Comparison of ENCODE assay signal across 33 cellular contexts in the genomic region with DNA sequence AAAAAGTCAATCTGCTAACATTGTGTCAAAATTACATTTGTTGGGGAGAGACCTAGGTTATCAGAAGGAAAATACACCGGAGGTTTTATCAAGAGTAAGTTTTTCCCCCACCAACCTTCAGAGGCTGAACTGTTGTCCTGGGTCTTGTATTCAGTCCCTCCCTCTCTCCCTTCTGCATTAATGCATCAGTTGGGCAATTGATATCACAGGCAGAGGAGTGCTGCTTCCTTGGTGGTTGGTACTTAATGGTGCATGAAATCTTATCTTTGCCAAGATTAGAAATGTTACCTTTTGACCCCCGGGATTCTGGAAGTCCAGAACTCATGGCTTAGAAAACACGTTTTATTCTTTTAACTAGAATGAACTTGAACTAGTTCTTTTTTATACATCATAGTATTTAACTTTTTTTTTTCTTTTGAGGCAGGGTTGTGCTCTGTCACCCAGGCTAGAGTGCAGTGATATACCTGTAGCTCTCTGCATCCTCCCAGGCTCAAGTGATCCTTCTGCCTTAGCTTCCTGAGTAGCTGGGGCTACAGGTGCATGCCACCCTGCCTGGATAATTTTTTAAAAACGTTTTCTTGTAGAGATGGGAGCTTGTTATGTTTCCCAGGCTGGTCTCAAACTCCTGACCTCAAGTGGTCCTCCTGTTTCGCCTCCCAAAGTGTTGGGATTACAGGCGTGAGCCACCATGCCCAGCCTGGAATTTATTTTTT. TPM values are rescaled to one million over a fixed set of nuclear protein-coding genes. Genes with fewer than 3 reads are reported as not detected.
DNase-seq lines count a peak whose midpoint lies in the region; ATAC-seq, FAIRE-seq and TF ChIP-seq lines count a peak whose summit lies in the region.
"Had no signal": no experiment of that assay in that cellular context is flagged by ENCODE, and none has a peak within 500 bp of the region (broad histone marks: within the 10 kb centered on the region; RNA-seq: fewer than 3 reads in every experiment).

No MANE protein-coding gene starts in this region.

- no peak for TF ChIP-seq CTCF in A549 (IDR thresholded peaks at IDR 0.05)
- no peak for TF ChIP-seq CTCF in HCT116 (IDR thresholded peaks at IDR 0.05 in 2 of 3, conservative IDR thresholded peaks at IDR 0.05 in 1 of 3; ENCODE audit: borderline replicate concordance in 1 of 3, insufficient read depth in 1 of 3, low read depth in 2 of 3, low read length in 2 of 3)
- TF ChIP-seq CTCF in nephron (IDR thresholded peaks at IDR 0.05; ENCODE audit: unreplicated experiment in 3 of 3): no peak
- no peak for TF ChIP-seq CTCF in ovary (IDR thresholded peaks at IDR 0.05)
- no peak for TF ChIP-seq CTCF in GM13977 (IDR thresholded peaks at IDR 0.05; ENCODE audit: extremely low read depth, insufficient read depth, missing control alignments)
- TF ChIP-seq CTCF in coronary artery (IDR thresholded peaks at IDR 0.05): no peak

- H3K27me3 Mint-ChIP-seq in T-helper 17 cell: no peaks in the 10 kb centered on the region
- H3K27me3 Mint-ChIP-seq in nephron (ENCODE audit: low read depth): no peaks in the 10 kb centered on the region
- H3K27me3 Mint-ChIP-seq: activated CD4-positive, alpha-beta T cell treated with anti-CD3 and anti-CD28 coated beads, Interleukin-2, amount 10 ng/mL, durations not matched to agents 24 days and 14 days had no signal

- H3K4me1 Mint-ChIP-seq in T-helper 17 cell (peaks cover 40% of the 10 kb centered on the region), nephron (peaks cover 42% of the 10 kb centered on the region)

- no peak for TF ChIP-seq EP300 in A549 (IDR thresholded peaks at IDR 0.05)
- no peak for TF ChIP-seq EP300 in ovary (IDR thresholded peaks at IDR 0.05)

- H3K27me3 ChIP-seq in HCT116 (ENCODE audit: insufficient read depth, low read length): no peaks in the 10 kb centered on the region
- no peaks in the 10 kb centered on the region for H3K27me3 ChIP-seq in ovary
- H3K27me3 ChIP-seq: BLaER1 treated with 17β-estradiol and CSF1 and Interleukin-3, amounts not matched to agents 10 nM and 100 nM; colonic mucosa; foreskin keratinocyte; heart right ventricle; stomach; tibial artery had no signal

- no peak overlapping the region for H2AFZ ChIP-seq in HCT116 (ENCODE audit: low read depth, low read length, poor library complexity, severe bottlenecking)

- no peak overlapping the region for H3K4me3 ChIP-seq in A549
- H3K4me3 ChIP-seq in HCT116 (replicated peaks in 1 of 2; ENCODE audit: low read depth in 1 of 2, low read length in 2 of 2): no peak overlapping the region
- H3K4me3 ChIP-seq in ovary: no peak overlapping the region
- H3K4me3 ChIP-seq in coronary artery: no peak overlapping the region
- H3K4me3 ChIP-seq: BLaER1 treated with 17β-estradiol and CSF1 and Interleukin-3, amounts not matched to agents 10 nM and 100 nM; colonic mucosa; HAP-1; heart right ventricle; stomach; tibial artery had no signal

- no peak for FAIRE-seq in A549 (lab: Jason Lieb, UNC)
- FAIRE-seq: bronchial epithelial cell had no signal

- H3K27ac ChIP-seq in A549 (no peak overlapping the region), HCT116 (ENCODE audit: low read depth, low read length) (no peak overlapping the region), ovary (no peak overlapping the region), coronary artery (no peak overlapping the region)
- H3K27ac ChIP-seq: BLaER1 treated with 17β-estradiol and CSF1 and Interleukin-3, amounts not matched to agents 10 nM and 100 nM; colonic mucosa; foreskin keratinocyte; heart right ventricle; stomach; tibial artery; WERI-Rb-1 had no signal

- BruUV-seq in HCT116 (replicated peaks; lab: Mats Ljungman, UMichigan): no TSS peak

- no peak for ATAC-seq in A549
- no peak for ATAC-seq in HCT116
- ATAC-seq in T-helper 17 cell: no peak
- ATAC-seq: foreskin keratinocyte, heart right ventricle, Right ventricle myocardium inferior had no signal

- WGBS in A549 (ENCODE audit: missing lambda C conversion rate): 81% methylated on average over 6 of the region's 6 CpGs
- 51 to 62% (median 52%) methylated on average over 6 of the region's 6 CpGs for WGBS in ovary, 3 donors

- DNase-seq in A549 (ENCODE audit: low read depth in 1 of 2, low spot score in 1 of 2) (no peak), HCT116 (ENCODE audit: low read depth, low spot score) (no peak), T-helper 17 cell (no peak), ovary (no peak), GM13977 (ENCODE audit: low spot score) (no peak), coronary artery (ENCODE audit: low spot score) (no peak)
- DNase-seq: activated CD4-positive, alpha-beta T cell treated with anti-CD3 and anti-CD28 coated beads, Interleukin-2, amount 10 ng/mL, durations not matched to agents 24 days and 14 days; activated naive CD4-positive, alpha-beta T cell treated with anti-CD3 and anti-CD28 coated beads, Interleukin-2, amount 50 U/mL, for 16 hours; anterior cingulate cortex; colonic mucosa; COR-L47; DMS79; effector memory CD4-positive, alpha-beta T cell; foreskin keratinocyte; GDM1; heart right ventricle; KBM-7; mammary epithelial cell; NCI-H1694; NCI-H510A; OCI-M1; stomach; T1000; tibial artery; WERI-Rb-1 had no signal

- intact Hi-C loops in HCT116 (cut with micrococcal nuclease): no loop called here
- intact Hi-C loops in ovary (cut with DNase I): no loop called here

- CTCF ChIA-PET in A549 (lab: Yijun Ruan, JAX): no interaction called here
- CTCF ChIA-PET in HCT116 (lab: Charles Lee): no interaction called here

- TF ChIP-seq RAD21 in A549 (conservative IDR thresholded peaks at IDR 0.05 in 1 of 2, IDR thresholded peaks at IDR 0.05 in 1 of 2) (no peak), HCT116 (IDR thresholded peaks at IDR 0.05; ENCODE audit: low read depth) (no peak)

- no peak overlapping the region for H3K4me3 Mint-ChIP-seq in T-helper 17 cell
- peak overlapping the region in 2 of 3 experiments; percentile 46 to 49 for H3K4me3 Mint-ChIP-seq in nephron
- H3K4me3 Mint-ChIP-seq: activated CD4-positive, alpha-beta T cell treated with anti-CD3 and anti-CD28 coated beads, Interleukin-2, amount 10 ng/mL, durations not matched to agents 24 days and 14 days; activated T-helper 1 cell treated with anti-CD3 and anti-CD28 coated beads, Interleukin-12 subunit alpha, Interleukin-12 subunit beta, Interleukin-2, Interleukin-4 antibody, amounts not matched to agents 30 ng/mL and 10 ng/mL and 1 ng/mL, durations not matched to agents 14 hours and 24 hours and 36 hours had no signal

- H3K36me3 ChIP-seq in HCT116 (ENCODE audit: control insufficient read depth in 1 of 2, insufficient read depth in 2 of 2, low read length in 2 of 2) (peaks cover 71 to 80% of the 10 kb centered on the region in 2 experiments), ovary (no peaks in the 10 kb centered on the region)

- no peaks in the 10 kb centered on the region for H3K9me3 Mint-ChIP-seq in nephron
- H3K9me3 Mint-ChIP-seq: activated CD4-positive, alpha-beta T cell treated with anti-CD3 and anti-CD28 coated beads, Interleukin-2, amount 10 ng/mL, durations not matched to agents 24 days and 14 days; activated T-helper 1 cell treated with anti-CD3 and anti-CD28 coated beads, Interleukin-12 subunit alpha, Interleukin-12 subunit beta, Interleukin-2, Interleukin-4 antibody, amounts not matched to agents 30 ng/mL and 10 ng/mL and 1 ng/mL, durations not matched to agents 14 hours and 24 hours and 36 hours had no signal

- H3K9me2 ChIP-seq in HCT116 (ENCODE audit: insufficient read depth): no peaks in the 10 kb centered on the region

- peaks cover 97% of the 10 kb centered on the region for H3K79me2 ChIP-seq in HCT116 (ENCODE audit: insufficient read depth, low read length)

- TF ChIP-seq POLR2A in A549 (IDR thresholded peaks at IDR 0.05; ENCODE audit: low read length) (no peak), HCT116 (IDR thresholded peaks at IDR 0.05; ENCODE audit: borderline replicate concordance, extremely low read depth, insufficient read depth, insufficient read length) (no peak), ovary (IDR thresholded peaks at IDR 0.05) (no peak)

- in situ Hi-C loops in GM13977 (cut with MboI; ENCODE audit: low pct_unique_long_range_greater_than_20kb, low sequenced_read_pairs, unreplicated experiment): no loop called here

- POLR2A ChIA-PET in A549 (lab: Yijun Ruan, JAX) (no interaction called here), HCT116 (lab: Charles Lee) (interaction anchor here (1.1 kb wide), 1 partner anchor 9 kb away, joined by 3 read pairs; no protein-coding TSS in a partner anchor)

- H3K27ac Mint-ChIP-seq in T-helper 17 cell: peak overlapping the region; percentile 56
- no peak overlapping the region for H3K27ac Mint-ChIP-seq in nephron
- H3K27ac Mint-ChIP-seq: activated CD4-positive, alpha-beta T cell treated with anti-CD3 and anti-CD28 coated beads, Interleukin-2, amount 10 ng/mL, durations not matched to agents 24 days and 14 days; activated T-helper 1 cell treated with anti-CD3 and anti-CD28 coated beads, Interleukin-12 subunit alpha, Interleukin-12 subunit beta, Interleukin-2, Interleukin-4 antibody, amounts not matched to agents 30 ng/mL and 10 ng/mL and 1 ng/mL, durations not matched to agents 14 hours and 24 hours and 36 hours had no signal

- H3K4me2 ChIP-seq in A549: no peak overlapping the region
- no peak overlapping the region for H3K4me2 ChIP-seq in HCT116 (ENCODE audit: low read length)
- H3K4me2 ChIP-seq: BLaER1 treated with 17β-estradiol and CSF1 and Interleukin-3, amounts not matched to agents 10 nM and 100 nM had no signal

- RAD21 ChIA-PET in HCT116 (lab: Charles Lee; ENCODE audit: low non-redundant PET in 1 of 2, low total read pairs in 2 of 2, uncharacterized antibody in 2 of 2, unreplicated experiment in 2 of 2): no interaction called here

- peaks cover 10% of the 10 kb centered on the region for H3K36me3 Mint-ChIP-seq in T-helper 17 cell (ENCODE audit: low read depth)
- H3K36me3 Mint-ChIP-seq in nephron (ENCODE audit: low read depth): peaks cover 77% of the 10 kb centered on the region

- H3K9me3 ChIP-seq in A549: no peaks in the 10 kb centered on the region
- no peaks in the 10 kb centered on the region for H3K9me3 ChIP-seq in HCT116 (ENCODE audit: control insufficient read depth in 1 of 2, insufficient read depth in 1 of 2, low read depth in 1 of 2, low read length in 2 of 2)
- no peaks in the 10 kb centered on the region for H3K9me3 ChIP-seq in T-helper 17 cell (ENCODE audit: control insufficient read depth, low read length, poor library complexity, severe bottlenecking)
- no peaks in the 10 kb centered on the region for H3K9me3 ChIP-seq in ovary
- H3K9me3 ChIP-seq: BLaER1 treated with 17β-estradiol and CSF1 and Interleukin-3, amounts not matched to agents 10 nM and 100 nM; colonic mucosa; HAP-1; heart right ventricle; stomach; tibial artery had no signal

- peaks cover 73% of the 10 kb centered on the region; the same call in 1 of the 2 replicates for H4K20me1 ChIP-seq in HCT116 (ENCODE audit: insufficient read depth)

- H3K4me1 ChIP-seq in A549: peaks cover 42% of the 10 kb centered on the region
- peaks cover 0 to 11% of the 10 kb centered on the region in 2 experiments; a peak in 3 of 4 replicates for H3K4me1 ChIP-seq in HCT116 (ENCODE audit: control insufficient read depth in 1 of 2, insufficient read depth in 2 of 2, low read length in 2 of 2)
- peaks cover 2% of the 10 kb centered on the region for H3K4me1 ChIP-seq in ovary (ENCODE audit: insufficient read depth)
- H3K4me1 ChIP-seq: colonic mucosa, foreskin keratinocyte had no signal

- no peak overlapping the region for H3K9ac ChIP-seq in HCT116 (ENCODE audit: low read length)

RNA-seq across cellular contexts. Expression of a gene that starts 4.9 kb away (rescaled TPM):
- polyA plus RNA-seq in A549 (2011; rRNA removed) (367 and 604 TPM in 2 replicates), A549 (2017; fragmentation: RNase III; extraction: RNeasy Plus Mini Kit Qiagen cat#74134 plus additional on column Dnase treatment) (546 to 553 TPM (median 551 TPM) in 3 replicates), ovary (1,000 to 10,000 TPM in 1 of 2 donors, 100 to 1,000 TPM in 1; 642 to 1,354 TPM)
- polyA plus RNA-seq in A549 (2012; cell fraction: cytosol; rRNA removed): 705 and 750 TPM in 2 replicates
- polyA plus RNA-seq in A549 (2012; cell fraction: nucleus; rRNA removed): 500 and 631 TPM in 2 replicates
- polyA minus RNA-seq in A549 (2011; rRNA and poly(A)+ RNA removed): 1,540 and 1,566 TPM in 2 replicates
- total RNA-seq in HCT116 (2021; ENCODE audit: unreplicated experiment) (856 TPM), T-helper 17 cell (1,000 to 10,000 TPM; 1,028 to 1,089 TPM), ovary (1,000 to 10,000 TPM in 2 of 7 donors, 100 to 1,000 TPM in 5; 413 to 1,163 (median 948) TPM)
- 944 and 957 TPM in 2 replicates for polyA plus RNA-seq in HCT116 (2012)

RNA-seq across cellular contexts. Expression of a gene that starts 15.3 kb away (rescaled TPM):
- polyA plus RNA-seq in A549 (2011; rRNA removed): 203 and 257 TPM in 2 replicates
- polyA plus RNA-seq in A549 (2012; cell fraction: cytosol; rRNA removed): 214 and 245 TPM in 2 replicates
- polyA plus RNA-seq in A549 (2012; cell fraction: nucleus; rRNA removed): 99.6 and 118 TPM in 2 replicates
- polyA plus RNA-seq in A549 (2017; fragmentation: RNase III; extraction: RNeasy Plus Mini Kit Qiagen cat#74134 plus additional on column Dnase treatment): 210 to 248 TPM (median 221 TPM) in 3 replicates
- 200 and 213 TPM in 2 replicates for polyA minus RNA-seq in A549 (2011; rRNA and poly(A)+ RNA removed)
- total RNA-seq in HCT116 (2021; ENCODE audit: unreplicated experiment): 216 TPM
- 262 and 298 TPM in 2 replicates for polyA plus RNA-seq in HCT116 (2012)
- 100 to 1,000 TPM; 168 to 188 TPM for total RNA-seq in T-helper 17 cell
- total RNA-seq in ovary: 100 to 1,000 TPM in 4 of 7 donors, 10 to 100 TPM in 3; 46.1 to 131 (median 116) TPM
- polyA plus RNA-seq in ovary: 100 to 1,000 TPM; 125 to 320 TPM

RNA-seq across cellular contexts. Expression of a gene that starts 33.2 kb away (rescaled TPM):
- 0.12 and 0.16 TPM in 2 replicates for polyA plus RNA-seq in A549 (2011; rRNA removed)
- polyA plus RNA-seq in A549 (2012; cell fraction: cytosol; rRNA removed): 0.67 and 0.80 TPM in 2 replicates
- 0.84 and 1.1 TPM in 2 replicates for polyA plus RNA-seq in A549 (2012; cell fraction: nucleus; rRNA removed)
- 0.13 to 0.22 TPM (median 0.18 TPM) in 3 replicates for polyA plus RNA-seq in A549 (2017; fragmentation: RNase III; extraction: RNeasy Plus Mini Kit Qiagen cat#74134 plus additional on column Dnase treatment)
- 0.49 and 0.62 TPM in 2 replicates for polyA minus RNA-seq in A549 (2011; rRNA and poly(A)+ RNA removed)
- not detected for total RNA-seq in HCT116 (2021; ENCODE audit: unreplicated experiment)
- polyA plus RNA-seq in HCT116 (2012): 0.05 TPM in 1 of 2 replicates, not detected in the other
- not detected for total RNA-seq in T-helper 17 cell
- 10 to 100 TPM; 15.3 to 48.6 (median 35.0) TPM for total RNA-seq in ovary
- polyA plus RNA-seq in ovary: 10 to 100 TPM; 11.2 to 32.5 TPM
- total RNA-seq: activated T-helper 1 cell treated with anti-CD3 and anti-CD28 coated beads, Interleukin-12 subunit alpha, Interleukin-12 subunit beta, Interleukin-2, Interleukin-4 antibody, amounts not matched to agents 30 ng/mL and 10 ng/mL and 1 ng/mL, durations not matched to agents 14 hours and 24 hours and 36 hours; bronchial epithelial cell; foreskin keratinocyte; HT1080; mammary epithelial cell; pulmonary artery endothelial cell; Right ventricle myocardium inferior; stomach had no signal
- polyA plus RNA-seq: foreskin keratinocyte, heart right ventricle, mammary epithelial cell had no signal

RNA-seq across cellular contexts. Expression of a gene that starts 42.4 kb away (rescaled TPM):
- 21.9 and 30.6 TPM in 2 replicates for polyA plus RNA-seq in A549 (2011; rRNA removed)
- 20.1 and 23.0 TPM in 2 replicates for polyA plus RNA-seq in A549 (2012; cell fraction: cytosol; rRNA removed)
- 110 and 113 TPM in 2 replicates for polyA plus RNA-seq in A549 (2012; cell fraction: nucleus; rRNA removed)
- polyA plus RNA-seq in A549 (2017; fragmentation: RNase III; extraction: RNeasy Plus Mini Kit Qiagen cat#74134 plus additional on column Dnase treatment): 14.0 to 18.7 TPM (median 16.1 TPM) in 3 replicates
- 29.2 and 40.6 TPM in 2 replicates for polyA minus RNA-seq in A549 (2011; rRNA and poly(A)+ RNA removed)
- 16.3 TPM for total RNA-seq in HCT116 (2021; ENCODE audit: unreplicated experiment)
- 12.8 and 17.1 TPM in 2 replicates for polyA plus RNA-seq in HCT116 (2012)
- 10 to 100 TPM; 25.5 to 28.6 TPM for total RNA-seq in T-helper 17 cell
- 10 to 100 TPM; 19.5 to 53.2 (median 30.8) TPM for total RNA-seq in ovary
- polyA plus RNA-seq in ovary: 10 to 100 TPM; 19.5 to 33.4 TPM

RNA-seq across cellular contexts. Expression of a gene that starts 44.3 kb away (rescaled TPM):
- 41.5 and 51.2 TPM in 2 replicates for polyA plus RNA-seq in A549 (2011; rRNA removed)
- polyA plus RNA-seq in A549 (2012; cell fraction: cytosol; rRNA removed): 91.9 and 106 TPM in 2 replicates
- 170 and 176 TPM in 2 replicates for polyA plus RNA-seq in A549 (2012; cell fraction: nucleus; rRNA removed)
- 43.7 to 50.4 TPM (median 49.9 TPM) in 3 replicates for polyA plus RNA-seq in A549 (2017; fragmentation: RNase III; extraction: RNeasy Plus Mini Kit Qiagen cat#74134 plus additional on column Dnase treatment)
- 39.4 and 49.2 TPM in 2 replicates for polyA minus RNA-seq in A549 (2011; rRNA and poly(A)+ RNA removed)
- 40.1 TPM for total RNA-seq in HCT116 (2021; ENCODE audit: unreplicated experiment)
- polyA plus RNA-seq in HCT116 (2012): 36.9 and 47.0 TPM in 2 replicates
- total RNA-seq in T-helper 17 cell: 10 to 100 TPM; 28.4 to 29.3 TPM
- 10 to 100 TPM; 14.1 to 25.6 (median 21.9) TPM for total RNA-seq in ovary
- polyA plus RNA-seq in ovary: 10 to 100 TPM in 1 of 2 donors, 1 to 10 TPM in 1; 9.8 to 19.9 TPM

Comparison
In these comparisons a context has a peak if more than half of its experiments do, and no peak if none do; other contexts are left out.
1. RNA of a gene that starts 33.2 kb away (total RNA-seq): 15.3 to 48.6 TPM in ovary; not detected in HCT116 (single experiment) and not detected in T-helper 17 cell; every median in the first group is over 10 times any median in the second.